In genomic region chr11:67345247-67345948, GRCh38 we compare ENCODE assay signal across 10 cellular contexts. TPM values are rescaled to one million over a fixed set of nuclear protein-coding genes. Genes with fewer than 3 reads are reported as not detected.
DNase-seq lines count a peak whose midpoint lies in the region; ATAC-seq, FAIRE-seq and TF ChIP-seq lines count a peak whose summit lies in the region.
"Had no signal": no experiment of that assay in that cellular context is flagged by ENCODE, and none has a peak within 500 bp of the region (broad histone marks: within the 10 kb centered on the region; RNA-seq: fewer than 3 reads in every experiment).

No MANE protein-coding gene starts in this region.

- FAIRE-seq in GM19239 (lab: Jason Lieb, UNC): peak; percentile 26

- H3K4me3 ChIP-seq in Peyer's patch: no peak overlapping the region
- H3K4me3 ChIP-seq: gastrocnemius medialis had no signal

- H3K4me1 Mint-ChIP-seq in stimulated activated naive B cell treated with anti-CD40 and anti-IgM and Interleukin-4, amounts not matched to agents 10 μg/mL and 1 μg/mL and 100 μg/mL, for 72 hours: peaks cover 47 to 64% of the 10 kb centered on the region in 2 donors

- peaks cover 0 to 28% (median 3%) of the 10 kb centered on the region in 4 donors for H3K4me1 ChIP-seq in Peyer's patch
- H3K4me1 ChIP-seq: gastrocnemius medialis had no signal

- H3K4me3 Mint-ChIP-seq in stimulated activated naive B cell treated with anti-CD40 and anti-IgM and Interleukin-4, amounts not matched to agents 10 μg/mL and 1 μg/mL and 100 μg/mL, for 72 hours: peak overlapping the region; percentile 9 to 39

- no peaks in the 10 kb centered on the region for H3K27me3 ChIP-seq in Peyer's patch
- H3K27me3 ChIP-seq: gastrocnemius medialis had no signal

- no peak for TF ChIP-seq CTCF in Peyer's patch (IDR thresholded peaks at IDR 0.05)

- H3K27ac Mint-ChIP-seq in stimulated activated naive B cell treated with anti-CD40 and anti-IgM and Interleukin-4, amounts not matched to agents 10 μg/mL and 1 μg/mL and 100 μg/mL, for 72 hours: peak overlapping the region; percentile 81

- TF ChIP-seq POLR2A in Peyer's patch (IDR thresholded peaks at IDR 0.05): no peak

- peak; percentile 69 to 71 for ATAC-seq in stimulated activated naive B cell treated with anti-CD40 and anti-IgM and Interleukin-4, amounts not matched to agents 10 μg/mL and 1 μg/mL and 100 μg/mL, for 72 hours (replicated peaks)
- no peak for ATAC-seq in GM19467 (IDR thresholded peaks at IDR 0.05; ENCODE audit: unreplicated experiment)

- peaks cover 0 to 7% of the 10 kb centered on the region in 2 donors for H3K36me3 Mint-ChIP-seq in stimulated activated naive B cell treated with anti-CD40 and anti-IgM and Interleukin-4, amounts not matched to agents 10 μg/mL and 1 μg/mL and 100 μg/mL, for 72 hours

- no peaks in the 10 kb centered on the region for H3K9me3 Mint-ChIP-seq in stimulated activated naive B cell treated with anti-CD40 and anti-IgM and Interleukin-4, amounts not matched to agents 10 μg/mL and 1 μg/mL and 100 μg/mL, for 72 hours

- no peaks in the 10 kb centered on the region for H3K27me3 Mint-ChIP-seq in stimulated activated naive B cell treated with anti-CD40 and anti-IgM and Interleukin-4, amounts not matched to agents 10 μg/mL and 1 μg/mL and 100 μg/mL, for 72 hours

- no peaks in the 10 kb centered on the region for H3K36me3 ChIP-seq in Peyer's patch
- H3K36me3 ChIP-seq: gastrocnemius medialis had no signal

- DNase-seq in GM19239 (ENCODE audit: insufficient read length, low spot score) (no peak), Peyer's patch (peak in 1 of 3 donors; percentile 42), epithelial cell of prostate (ENCODE audit: low read depth, low spot score) (no peak)
- no peak for DNase-seq in stimulated activated naive B cell treated with anti-CD40 and anti-IgM and Interleukin-4, amounts not matched to agents 10 μg/mL and 1 μg/mL and 100 μg/mL, for 72 hours
- no peak for DNase-seq in stimulated activated CD4-positive, alpha-beta T cell treated with anti-CD3 and anti-CD28 coated beads, Interleukin-12 subunit alpha, Interleukin-12 subunit beta, amount 100 ng/mL, for 4 hours
- no peak for DNase-seq in effector CD8-positive, alpha-beta T cell (lab: John Stamatoyannopoulos, UW)
- DNase-seq: gastrocnemius medialis, GOT3, NCI-H446 had no signal

- no peaks in the 10 kb centered on the region for H3K9me3 ChIP-seq in Peyer's patch
- H3K9me3 ChIP-seq: gastrocnemius medialis had no signal

- H3K27ac ChIP-seq in Peyer's patch: peak overlapping the region; percentile 44 to 75 (median 60)
- H3K27ac ChIP-seq in epithelial cell of prostate: peak overlapping the region; percentile 84
- H3K27ac ChIP-seq: gastrocnemius medialis had no signal

RNA-seq across cellular contexts. Expression of gene POLD4, which starts 7.9 kb away (rescaled TPM):
- 100 to 1,000 TPM in 3 of 4 donors, 10 to 100 TPM in 1; 74.3 to 329 (median 272) TPM for total RNA-seq in Peyer's patch

RNA-seq across cellular contexts. Expression of gene CLCF1, which starts 28.0 kb away (rescaled TPM):
- total RNA-seq in Peyer's patch: 10 to 100 TPM in 2 of 4 donors, 1 to 10 TPM in 2; 1.2 to 14.9 (median 7.5) TPM

RNA-seq across cellular contexts. Expression of gene SSH3, which starts 42.1 kb away (rescaled TPM):
- 100 to 1,000 TPM in 2 of 4 donors, 10 to 100 TPM in 2; 55.9 to 128 (median 99.9) TPM for total RNA-seq in Peyer's patch

RNA-seq across cellular contexts. Expression of gene RAD9A, which starts 46.4 kb away (rescaled TPM):
- 10 to 100 TPM; 37.0 to 73.4 (median 61.6) TPM for total RNA-seq in Peyer's patch

RNA-seq across cellular contexts. Expression of gene PPP1CA, which starts 56.3 kb away (rescaled TPM):
- total RNA-seq in Peyer's patch: 100 to 1,000 TPM; 156 to 213 (median 177) TPM
